8 cellular contexts compared by ENCODE assay signal in genomic region chr6:32933661-32934085, GRCh38. TPM values are rescaled to one million over a fixed set of nuclear protein-coding genes. Genes with fewer than 3 reads are reported as not detected.
DNase-seq lines count a peak whose midpoint lies in the region; ATAC-seq lines count a peak whose summit lies in the region.

No MANE protein-coding gene starts in this region.

- DNase-seq in NK-92 treated with Interleukin-12 subunit alpha and Interleukin-12 subunit beta, amount 100 ng/mL, for 24 hours (lab: John Stamatoyannopoulos, UW), result peak; percentile 43
- DNase-seq in NK-92 (lab: John Stamatoyannopoulos, UW; ENCODE audit: unreplicated experiment) (no peak), NCI-H2227 (lab: John Stamatoyannopoulos, UW; ENCODE audit: unreplicated experiment) (peak; percentile 84), cerebellar nuclear complex (lab: John Stamatoyannopoulos, UW) (peak; percentile 8 to 17), left colon (peak; percentile 65 to 91)
- DNase-seq in activated CD4-positive, alpha-beta T cell treated with anti-CD3 and anti-CD28 coated beads for 1 hour, result peak; percentile 65
- peak; percentile 77 for DNase-seq in stimulated activated CD4-positive, alpha-beta T cell treated with anti-CD3 and anti-CD28 coated beads, Interleukin-4, amount 100 ng/mL, for 1 hour

- intact Hi-C loops in left colon (cut with DNase I, micrococcal nuclease), result loop anchor here (5.0 to 10.0 kb wide), 3 partner anchors 46 to 51 kb away; no protein-coding TSS in a partner anchor

- ATAC-seq in left colon (peak; percentile 79), HG03135 (IDR thresholded peaks at IDR 0.05; ENCODE audit: unreplicated experiment) (no peak)

RNA-seq across cellular contexts. Expression of gene HLA-DMB, which starts 7.2 kb away (rescaled TPM):
- total RNA-seq in left colon, result 10 to 100 TPM in 1 of 2 donors, 1 to 10 TPM in 1; 4.0 to 21.3 TPM

RNA-seq across cellular contexts. Expression of gene HLA-DMA, which starts 19.2 kb away (rescaled TPM):
- total RNA-seq in left colon, result 10 to 100 TPM; 11.8 to 22.1 TPM

RNA-seq across cellular contexts. Expression of gene BRD2, which starts 34.7 kb away (rescaled TPM):
- 100 to 1,000 TPM; 128 TPM for total RNA-seq in left colon
